1 cellular context compared by ENCODE assay signal in the genomic region with DNA sequence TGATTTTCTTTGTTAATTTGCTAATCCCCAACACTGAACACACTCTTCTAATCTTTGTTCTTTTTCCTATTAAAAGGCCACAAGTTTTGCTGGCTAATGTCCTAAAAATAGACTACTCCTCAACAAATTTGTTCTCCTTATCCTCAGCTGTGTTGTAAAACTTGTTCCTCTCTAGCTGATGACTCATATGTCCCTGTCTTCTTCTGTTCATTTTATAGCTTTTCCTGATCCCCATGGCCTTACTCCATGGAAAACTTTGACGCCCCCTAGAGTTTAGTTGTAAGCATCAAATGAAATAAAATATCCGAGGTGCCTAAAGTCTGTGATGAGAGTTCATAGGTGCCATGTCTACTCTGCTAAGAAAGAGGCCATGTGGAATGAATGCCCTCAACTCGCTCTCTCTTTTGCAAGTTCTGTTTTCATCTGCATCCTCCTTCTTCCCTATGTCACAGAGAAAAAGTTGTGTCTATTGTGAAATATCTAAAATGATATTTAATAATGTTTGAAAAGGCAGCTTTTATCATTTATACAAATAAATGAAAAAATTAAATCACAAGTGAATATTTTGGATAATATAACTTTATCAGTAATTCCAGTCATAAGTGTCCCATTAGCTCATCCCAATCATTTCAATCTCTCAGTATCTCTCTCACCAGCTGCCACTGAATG.
A peak's percentile ranks its signal among the peaks of the same experiment; 100 is the strongest.
TF ChIP-seq lines count a peak whose summit lies in the region.

No MANE protein-coding gene starts in this region.

TF ChIP-seq in K562, 482 proteins besides CTCF, POLR2A, EP300 and RAD21 (continued from another document and continues in another):
- TF ChIP-seq, protein P1, sequence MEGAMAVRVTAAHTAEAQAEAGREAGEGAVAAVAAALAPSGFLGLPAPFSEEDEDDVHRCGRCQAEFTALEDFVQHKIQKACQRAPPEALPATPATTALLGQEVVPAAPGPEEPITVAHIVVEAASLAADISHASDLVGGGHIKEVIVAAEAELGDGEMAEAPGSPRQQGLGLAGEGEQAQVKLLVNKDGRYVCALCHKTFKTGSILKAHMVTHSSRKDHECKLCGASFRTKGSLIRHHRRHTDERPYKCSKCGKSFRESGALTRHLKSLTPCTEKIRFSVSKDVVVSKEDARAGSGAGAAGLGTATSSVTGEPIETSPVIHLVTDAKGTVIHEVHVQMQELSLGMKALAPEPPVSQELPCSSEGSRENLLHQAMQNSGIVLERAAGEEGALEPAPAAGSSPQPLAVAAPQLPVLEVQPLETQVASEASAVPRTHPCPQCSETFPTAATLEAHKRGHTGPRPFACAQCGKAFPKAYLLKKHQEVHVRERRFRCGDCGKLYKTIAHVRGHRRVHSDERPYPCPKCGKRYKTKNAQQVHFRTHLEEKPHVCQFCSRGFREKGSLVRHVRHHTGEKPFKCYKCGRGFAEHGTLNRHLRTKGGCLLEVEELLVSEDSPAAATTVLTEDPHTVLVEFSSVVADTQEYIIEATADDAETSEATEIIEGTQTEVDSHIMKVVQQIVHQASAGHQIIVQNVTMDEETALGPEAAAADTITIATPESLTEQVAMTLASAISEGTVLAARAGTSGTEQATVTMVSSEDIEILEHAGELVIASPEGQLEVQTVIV (CRISPR knock-in tag; IDR thresholded peaks at IDR 0.05; ENCODE audit: borderline replicate concordance) = no peak
- TF ChIP-seq RBM25 (IDR thresholded peaks at IDR 0.05; ENCODE audit: low read depth, low read length, severe bottlenecking) = no peak
- no peak for TF ChIP-seq TARDBP (IDR thresholded peaks at IDR 0.05)
- TF ChIP-seq, protein P2, sequence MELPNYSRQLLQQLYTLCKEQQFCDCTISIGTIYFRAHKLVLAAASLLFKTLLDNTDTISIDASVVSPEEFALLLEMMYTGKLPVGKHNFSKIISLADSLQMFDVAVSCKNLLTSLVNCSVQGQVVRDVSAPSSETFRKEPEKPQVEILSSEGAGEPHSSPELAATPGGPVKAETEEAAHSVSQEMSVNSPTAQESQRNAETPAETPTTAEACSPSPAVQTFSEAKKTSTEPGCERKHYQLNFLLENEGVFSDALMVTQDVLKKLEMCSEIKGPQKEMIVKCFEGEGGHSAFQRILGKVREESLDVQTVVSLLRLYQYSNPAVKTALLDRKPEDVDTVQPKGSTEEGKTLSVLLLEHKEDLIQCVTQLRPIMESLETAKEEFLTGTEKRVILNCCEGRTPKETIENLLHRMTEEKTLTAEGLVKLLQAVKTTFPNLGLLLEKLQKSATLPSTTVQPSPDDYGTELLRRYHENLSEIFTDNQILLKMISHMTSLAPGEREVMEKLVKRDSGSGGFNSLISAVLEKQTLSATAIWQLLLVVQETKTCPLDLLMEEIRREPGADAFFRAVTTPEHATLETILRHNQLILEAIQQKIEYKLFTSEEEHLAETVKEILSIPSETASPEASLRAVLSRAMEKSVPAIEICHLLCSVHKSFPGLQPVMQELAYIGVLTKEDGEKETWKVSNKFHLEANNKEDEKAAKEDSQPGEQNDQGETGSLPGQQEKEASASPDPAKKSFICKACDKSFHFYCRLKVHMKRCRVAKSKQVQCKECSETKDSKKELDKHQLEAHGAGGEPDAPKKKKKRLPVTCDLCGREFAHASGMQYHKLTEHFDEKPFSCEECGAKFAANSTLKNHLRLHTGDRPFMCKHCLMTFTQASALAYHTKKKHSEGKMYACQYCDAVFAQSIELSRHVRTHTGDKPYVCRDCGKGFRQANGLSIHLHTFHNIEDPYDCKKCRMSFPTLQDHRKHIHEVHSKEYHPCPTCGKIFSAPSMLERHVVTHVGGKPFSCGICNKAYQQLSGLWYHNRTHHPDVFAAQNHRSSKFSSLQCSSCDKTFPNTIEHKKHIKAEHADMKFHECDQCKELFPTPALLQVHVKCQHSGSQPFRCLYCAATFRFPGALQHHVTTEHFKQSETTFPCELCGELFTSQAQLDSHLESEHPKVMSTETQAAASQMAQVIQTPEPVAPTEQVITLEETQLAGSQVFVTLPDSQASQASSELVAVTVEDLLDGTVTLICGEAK (IDR thresholded peaks at IDR 0.05) = no peak
- TF ChIP-seq, protein P2 (CRISPR knock-in tag; IDR thresholded peaks at IDR 0.05) = no peak
- TF ChIP-seq, protein P3, sequence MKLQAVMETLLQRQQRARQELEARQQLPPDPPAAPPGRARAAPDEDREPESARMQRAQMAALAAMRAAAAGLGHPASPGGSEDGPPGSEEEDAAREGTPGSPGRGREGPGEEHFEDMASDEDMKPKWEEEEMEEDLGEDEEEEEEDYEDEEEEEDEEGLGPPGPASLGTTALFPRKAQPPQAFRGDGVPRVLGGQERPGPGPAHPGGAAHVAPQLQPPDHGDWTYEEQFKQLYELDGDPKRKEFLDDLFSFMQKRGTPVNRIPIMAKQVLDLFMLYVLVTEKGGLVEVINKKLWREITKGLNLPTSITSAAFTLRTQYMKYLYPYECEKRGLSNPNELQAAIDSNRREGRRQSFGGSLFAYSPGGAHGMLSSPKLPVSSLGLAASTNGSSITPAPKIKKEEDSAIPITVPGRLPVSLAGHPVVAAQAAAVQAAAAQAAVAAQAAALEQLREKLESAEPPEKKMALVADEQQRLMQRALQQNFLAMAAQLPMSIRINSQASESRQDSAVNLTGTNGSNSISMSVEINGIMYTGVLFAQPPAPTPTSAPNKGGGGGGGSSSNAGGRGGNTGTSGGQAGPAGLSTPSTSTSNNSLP (IDR thresholded peaks at IDR 0.05; ENCODE audit: borderline replicate concordance, low read depth, low read length) = peak; percentile 89; the same call in 1 of the 2 replicates
- no peak for TF ChIP-seq CBX5 (IDR thresholded peaks at IDR 0.05; ENCODE audit: borderline replicate concordance, low read depth)
- TF ChIP-seq, protein P4, sequence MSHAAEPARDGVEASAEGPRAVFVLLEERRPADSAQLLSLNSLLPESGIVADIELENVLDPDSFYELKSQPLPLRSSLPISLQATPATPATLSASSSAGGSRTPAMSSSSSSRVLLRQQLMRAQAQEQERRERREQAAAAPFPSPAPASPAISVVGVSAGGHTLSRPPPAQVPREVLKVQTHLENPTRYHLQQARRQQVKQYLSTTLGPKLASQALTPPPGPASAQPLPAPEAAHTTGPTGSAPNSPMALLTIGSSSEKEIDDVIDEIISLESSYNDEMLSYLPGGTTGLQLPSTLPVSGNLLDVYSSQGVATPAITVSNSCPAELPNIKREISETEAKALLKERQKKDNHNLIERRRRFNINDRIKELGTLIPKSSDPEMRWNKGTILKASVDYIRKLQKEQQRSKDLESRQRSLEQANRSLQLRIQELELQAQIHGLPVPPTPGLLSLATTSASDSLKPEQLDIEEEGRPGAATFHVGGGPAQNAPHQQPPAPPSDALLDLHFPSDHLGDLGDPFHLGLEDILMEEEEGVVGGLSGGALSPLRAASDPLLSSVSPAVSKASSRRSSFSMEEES (CRISPR knock-in tag; IDR thresholded peaks at IDR 0.05) = no peak
- peak; percentile 91 for TF ChIP-seq MEF2D (tag; conservative IDR thresholded peaks at IDR 0.05; ENCODE audit: low read depth)
- TF ChIP-seq, protein P5, sequence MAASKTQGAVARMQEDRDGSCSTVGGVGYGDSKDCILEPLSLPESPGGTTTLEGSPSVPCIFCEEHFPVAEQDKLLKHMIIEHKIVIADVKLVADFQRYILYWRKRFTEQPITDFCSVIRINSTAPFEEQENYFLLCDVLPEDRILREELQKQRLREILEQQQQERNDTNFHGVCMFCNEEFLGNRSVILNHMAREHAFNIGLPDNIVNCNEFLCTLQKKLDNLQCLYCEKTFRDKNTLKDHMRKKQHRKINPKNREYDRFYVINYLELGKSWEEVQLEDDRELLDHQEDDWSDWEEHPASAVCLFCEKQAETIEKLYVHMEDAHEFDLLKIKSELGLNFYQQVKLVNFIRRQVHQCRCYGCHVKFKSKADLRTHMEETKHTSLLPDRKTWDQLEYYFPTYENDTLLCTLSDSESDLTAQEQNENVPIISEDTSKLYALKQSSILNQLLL (CRISPR knock-in tag; IDR thresholded peaks at IDR 0.05; ENCODE audit: borderline replicate concordance) = no peak
- TF ChIP-seq, protein P6, sequence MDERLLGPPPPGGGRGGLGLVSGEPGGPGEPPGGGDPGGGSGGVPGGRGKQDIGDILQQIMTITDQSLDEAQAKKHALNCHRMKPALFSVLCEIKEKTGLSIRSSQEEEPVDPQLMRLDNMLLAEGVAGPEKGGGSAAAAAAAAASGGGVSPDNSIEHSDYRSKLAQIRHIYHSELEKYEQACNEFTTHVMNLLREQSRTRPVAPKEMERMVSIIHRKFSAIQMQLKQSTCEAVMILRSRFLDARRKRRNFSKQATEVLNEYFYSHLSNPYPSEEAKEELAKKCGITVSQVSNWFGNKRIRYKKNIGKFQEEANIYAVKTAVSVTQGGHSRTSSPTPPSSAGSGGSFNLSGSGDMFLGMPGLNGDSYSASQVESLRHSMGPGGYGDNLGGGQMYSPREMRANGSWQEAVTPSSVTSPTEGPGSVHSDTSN (CRISPR knock-in tag; IDR thresholded peaks at IDR 0.05; ENCODE audit: low read depth) = no peak
- TF ChIP-seq, protein P6 (tag; conservative IDR thresholded peaks at IDR 0.05; ENCODE audit: low read depth) = no peak
- no peak for TF ChIP-seq SAFB2 (IDR thresholded peaks at IDR 0.05; ENCODE audit: borderline replicate concordance, low read depth, low read length, severe bottlenecking)
- TF ChIP-seq, protein P7, sequence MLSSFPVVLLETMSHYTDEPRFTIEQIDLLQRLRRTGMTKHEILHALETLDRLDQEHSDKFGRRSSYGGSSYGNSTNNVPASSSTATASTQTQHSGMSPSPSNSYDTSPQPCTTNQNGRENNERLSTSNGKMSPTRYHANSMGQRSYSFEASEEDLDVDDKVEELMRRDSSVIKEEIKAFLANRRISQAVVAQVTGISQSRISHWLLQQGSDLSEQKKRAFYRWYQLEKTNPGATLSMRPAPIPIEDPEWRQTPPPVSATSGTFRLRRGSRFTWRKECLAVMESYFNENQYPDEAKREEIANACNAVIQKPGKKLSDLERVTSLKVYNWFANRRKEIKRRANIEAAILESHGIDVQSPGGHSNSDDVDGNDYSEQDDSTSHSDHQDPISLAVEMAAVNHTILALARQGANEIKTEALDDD (IDR thresholded peaks at IDR 0.05) = no peak
- no peak for TF ChIP-seq CAMTA2 (CRISPR knock-in tag; conservative IDR thresholded peaks at IDR 0.05)
- TF ChIP-seq, protein P8, sequence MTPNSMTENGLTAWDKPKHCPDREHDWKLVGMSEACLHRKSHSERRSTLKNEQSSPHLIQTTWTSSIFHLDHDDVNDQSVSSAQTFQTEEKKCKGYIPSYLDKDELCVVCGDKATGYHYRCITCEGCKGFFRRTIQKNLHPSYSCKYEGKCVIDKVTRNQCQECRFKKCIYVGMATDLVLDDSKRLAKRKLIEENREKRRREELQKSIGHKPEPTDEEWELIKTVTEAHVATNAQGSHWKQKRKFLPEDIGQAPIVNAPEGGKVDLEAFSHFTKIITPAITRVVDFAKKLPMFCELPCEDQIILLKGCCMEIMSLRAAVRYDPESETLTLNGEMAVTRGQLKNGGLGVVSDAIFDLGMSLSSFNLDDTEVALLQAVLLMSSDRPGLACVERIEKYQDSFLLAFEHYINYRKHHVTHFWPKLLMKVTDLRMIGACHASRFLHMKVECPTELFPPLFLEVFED (CRISPR knock-in tag; conservative IDR thresholded peaks at IDR 0.05) = no peak
- TF ChIP-seq, protein P9, sequence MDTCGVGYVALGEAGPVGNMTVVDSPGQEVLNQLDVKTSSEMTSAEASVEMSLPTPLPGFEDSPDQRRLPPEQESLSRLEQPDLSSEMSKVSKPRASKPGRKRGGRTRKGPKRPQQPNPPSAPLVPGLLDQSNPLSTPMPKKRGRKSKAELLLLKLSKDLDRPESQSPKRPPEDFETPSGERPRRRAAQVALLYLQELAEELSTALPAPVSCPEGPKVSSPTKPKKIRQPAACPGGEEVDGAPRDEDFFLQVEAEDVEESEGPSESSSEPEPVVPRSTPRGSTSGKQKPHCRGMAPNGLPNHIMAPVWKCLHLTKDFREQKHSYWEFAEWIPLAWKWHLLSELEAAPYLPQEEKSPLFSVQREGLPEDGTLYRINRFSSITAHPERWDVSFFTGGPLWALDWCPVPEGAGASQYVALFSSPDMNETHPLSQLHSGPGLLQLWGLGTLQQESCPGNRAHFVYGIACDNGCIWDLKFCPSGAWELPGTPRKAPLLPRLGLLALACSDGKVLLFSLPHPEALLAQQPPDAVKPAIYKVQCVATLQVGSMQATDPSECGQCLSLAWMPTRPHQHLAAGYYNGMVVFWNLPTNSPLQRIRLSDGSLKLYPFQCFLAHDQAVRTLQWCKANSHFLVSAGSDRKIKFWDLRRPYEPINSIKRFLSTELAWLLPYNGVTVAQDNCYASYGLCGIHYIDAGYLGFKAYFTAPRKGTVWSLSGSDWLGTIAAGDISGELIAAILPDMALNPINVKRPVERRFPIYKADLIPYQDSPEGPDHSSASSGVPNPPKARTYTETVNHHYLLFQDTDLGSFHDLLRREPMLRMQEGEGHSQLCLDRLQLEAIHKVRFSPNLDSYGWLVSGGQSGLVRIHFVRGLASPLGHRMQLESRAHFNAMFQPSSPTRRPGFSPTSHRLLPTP (IDR thresholded peaks at IDR 0.05; ENCODE audit: borderline replicate concordance, extremely low read depth, insufficient read length) = no peak
- no peak for TF ChIP-seq PRMT5 (CRISPR knock-in tag; IDR thresholded peaks at IDR 0.05)
- TF ChIP-seq ZNF217 (CRISPR knock-in tag; IDR thresholded peaks at IDR 0.05) = no peak
- TF ChIP-seq, protein P10, sequence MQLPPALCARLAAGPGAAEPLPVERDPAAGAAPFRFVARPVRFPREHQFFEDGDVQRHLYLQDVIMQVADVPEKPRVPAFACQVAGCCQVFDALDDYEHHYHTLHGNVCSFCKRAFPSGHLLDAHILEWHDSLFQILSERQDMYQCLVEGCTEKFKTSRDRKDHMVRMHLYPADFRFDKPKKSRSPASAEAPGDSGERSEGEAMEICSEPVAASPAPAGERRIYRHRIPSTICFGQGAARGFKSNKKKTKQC (CRISPR knock-in tag; IDR thresholded peaks at IDR 0.05) = no peak
